Comparison of ENCODE assay signal across 26 cellular contexts in the genomic region with DNA sequence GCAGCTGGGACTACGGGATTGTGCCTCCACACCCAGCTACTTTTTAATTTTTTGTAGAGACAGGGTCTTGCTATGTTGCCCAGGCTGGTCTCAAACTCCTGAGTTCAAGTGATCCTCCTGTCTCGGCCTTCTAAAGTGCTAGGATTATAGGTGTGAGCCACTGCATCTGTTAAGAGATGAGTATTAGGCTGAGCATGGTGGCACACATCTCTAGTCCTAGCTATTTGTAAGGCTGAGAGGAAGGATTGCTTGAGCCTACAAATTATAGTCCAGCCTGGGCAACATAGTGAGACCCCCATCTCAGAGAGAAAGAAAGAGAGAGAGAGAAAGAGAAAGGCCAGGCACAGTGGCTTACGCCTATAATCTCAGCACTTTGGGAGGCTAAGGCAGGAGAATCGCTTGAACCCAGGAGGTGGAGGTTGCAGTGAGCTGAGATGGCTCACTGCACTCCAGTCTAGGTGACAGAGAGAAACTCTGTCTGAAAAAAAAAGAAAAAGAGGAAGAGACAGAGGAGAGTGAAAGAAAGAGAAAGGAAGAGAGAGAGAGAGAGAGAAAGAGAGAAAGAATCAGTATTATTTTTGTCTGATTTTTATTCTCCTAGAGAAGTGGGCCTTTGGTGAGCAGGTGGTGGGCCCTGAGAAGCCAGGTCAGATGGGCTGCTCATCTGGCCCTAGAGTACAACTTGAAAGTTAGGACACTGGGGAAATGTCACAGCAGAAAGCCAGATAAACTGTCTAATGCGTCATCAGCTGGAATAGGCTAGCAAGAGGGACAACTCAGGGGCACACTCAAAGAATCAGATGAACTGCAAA.
"Had no signal": no experiment of that assay in that cellular context is flagged by ENCODE, and none has a peak within 500 bp of the region (broad histone marks: within the 10 kb centered on the region; RNA-seq: fewer than 3 reads in every experiment).

No MANE protein-coding gene starts in this region.

- ATAC-seq: effector memory CD8-positive, alpha-beta T cell; esophagus mucosa; gastrocnemius medialis; left cardiac atrium; left lung; left ventricle myocardium superior; mucosa of descending colon had no signal

- H3K36me3 ChIP-seq: colonic mucosa, esophagus squamous epithelium, gastrocnemius medialis, heart right ventricle, left lung had no signal

- FAIRE-seq: endometrium, islet of Langerhans, keratinocyte had no signal

- DNase-seq: colonic mucosa; cortex of kidney; effector CD8-positive, alpha-beta T cell; effector memory CD8-positive, alpha-beta T cell; endodermal cell; erythroblast; esophagus squamous epithelium; foreskin fibroblast; foreskin melanocyte; gastrocnemius medialis; glutamatergic neuron; head of caudate nucleus; heart right ventricle; hippocampal formation; left cardiac atrium; left lung; left ventricle myocardium superior; mammary epithelial cell; mesendoderm; mucosa of descending colon had no signal

- H3K27ac ChIP-seq: colonic mucosa, epithelial cell of prostate, esophagus squamous epithelium, gastrocnemius medialis, heart right ventricle, left lung had no signal

- H3K4me3 ChIP-seq: colonic mucosa, esophagus squamous epithelium, gastrocnemius medialis, heart right ventricle, left lung, lung, mucosa of descending colon had no signal

- H3K27me3 ChIP-seq: colonic mucosa, esophagus squamous epithelium, gastrocnemius medialis, heart right ventricle, left lung had no signal

- H3K9me3 ChIP-seq: colonic mucosa, gastrocnemius medialis, mucosa of descending colon had no signal

- H3K4me1 ChIP-seq: colonic mucosa, gastrocnemius medialis, heart right ventricle, left lung had no signal
